18 cellular contexts compared by ENCODE assay signal in genomic region chrX:69948398-69948797, GRCh38.
A peak's percentile ranks its signal among the peaks of the same experiment; 100 is the strongest.
DNase-seq lines count a peak whose midpoint lies in the region; FAIRE-seq and TF ChIP-seq lines count a peak whose summit lies in the region.
"Had no signal": no experiment of that assay in that cellular context is flagged by ENCODE, and none has a peak within 500 bp of the region (broad histone marks: within the 10 kb centered on the region; RNA-seq: fewer than 3 reads in every experiment).

No MANE protein-coding gene starts in this region.

- TF ChIP-seq CTCF in 22Rv1 (IDR thresholded peaks at IDR 0.05) (no peak), LNCaP clone FGC (IDR thresholded peaks at IDR 0.05; ENCODE audit: control insufficient read depth, extremely low read depth, insufficient read depth) (no peak), astrocyte (IDR thresholded peaks at IDR 0.05; ENCODE audit: insufficient read depth, low read depth, low read length) (no peak)

- H3K4me3 Mint-ChIP-seq in astrocyte (ENCODE audit: unreplicated experiment): no peak overlapping the region
- H3K4me3 Mint-ChIP-seq: B cell; CD8-positive, alpha-beta T cell; HFFc6; IgD-negative memory B cell had no signal

- no peaks in the 10 kb centered on the region for H3K4me1 Mint-ChIP-seq in astrocyte (ENCODE audit: low read depth, unreplicated experiment)
- H3K4me1 Mint-ChIP-seq: B cell had no signal

- H3K27me3 Mint-ChIP-seq in astrocyte (ENCODE audit: low read depth, unreplicated experiment): no peaks in the 10 kb centered on the region
- H3K27me3 Mint-ChIP-seq: B cell had no signal

- H3K4me1 ChIP-seq in astrocyte (ENCODE audit: insufficient read depth, low read length): no peaks in the 10 kb centered on the region
- H3K4me1 ChIP-seq: BLaER1 treated with 17β-estradiol and CSF1 and Interleukin-3, amounts not matched to agents 10 nM and 100 nM had no signal

- peak; percentile 67 for DNase-seq in DMS53 treated with DMSO at 0.1 percent for 48 hours (lab: John Stamatoyannopoulos, UW; ENCODE audit: unreplicated experiment)
- no peak for DNase-seq in DMS53 (lab: John Stamatoyannopoulos, UW)
- peak; percentile 96 for DNase-seq in LNCaP clone FGC (ENCODE audit: low read depth)
- DNase-seq in astrocyte (ENCODE audit: low read depth): no peak
- no peak for DNase-seq in GF-D8 (lab: John Stamatoyannopoulos, UW)
- DNase-seq in stimulated activated CD4-positive, alpha-beta T cell treated with anti-CD3 and anti-CD28 coated beads, Interleukin-1b, Interleukin-23, amount 100 ng/mL, for 48 hours: no peak
- DNase-seq: Calu3; CD8-positive, alpha-beta T cell; DMS79 treated with DMSO at 0.1 percent for 48 hours; GOT3; H7; HFFc6 had no signal

- no peak overlapping the region for H2AFZ ChIP-seq in astrocyte (ENCODE audit: low read depth, low read length)

- no peak overlapping the region for H3K4me2 ChIP-seq in astrocyte (ENCODE audit: low read length)
- H3K4me2 ChIP-seq: BLaER1 treated with 17β-estradiol and CSF1 and Interleukin-3, amounts not matched to agents 10 nM and 100 nM had no signal

- H4K20me1 ChIP-seq in astrocyte (ENCODE audit: insufficient read depth, low read length): no peaks in the 10 kb centered on the region
- H4K20me1 ChIP-seq: BLaER1 treated with 17β-estradiol and CSF1 and Interleukin-3, amounts not matched to agents 10 nM and 100 nM had no signal

- no peaks in the 10 kb centered on the region for H3K36me3 Mint-ChIP-seq in astrocyte (ENCODE audit: low read depth, unreplicated experiment)
- H3K36me3 Mint-ChIP-seq: CD8-positive, alpha-beta T cell; IgD-negative memory B cell had no signal

- H3K4me3 ChIP-seq in LNCaP clone FGC (ENCODE audit: low read depth, low read length): no peak overlapping the region
- H3K4me3 ChIP-seq in astrocyte (ENCODE audit: insufficient read depth, low read depth, low read length): no peak overlapping the region
- H3K4me3 ChIP-seq: BLaER1 treated with 17β-estradiol and CSF1 and Interleukin-3, amounts not matched to agents 10 nM and 100 nM; GM12878 had no signal

- H3K27ac Mint-ChIP-seq in astrocyte (ENCODE audit: unreplicated experiment): no peak overlapping the region
- H3K27ac Mint-ChIP-seq: B cell; CD8-positive, alpha-beta T cell; HFFc6; IgD-negative memory B cell had no signal

- H3K36me3 ChIP-seq in astrocyte (ENCODE audit: insufficient read depth, low read length): no peaks in the 10 kb centered on the region
- H3K36me3 ChIP-seq: BLaER1 treated with 17β-estradiol and CSF1 and Interleukin-3, amounts not matched to agents 10 nM and 100 nM had no signal

- no peaks in the 10 kb centered on the region for H3K27me3 ChIP-seq in astrocyte (ENCODE audit: insufficient read depth, low read length)

- H3K9me3 Mint-ChIP-seq in astrocyte (ENCODE audit: unreplicated experiment): peaks cover 4% of the 10 kb centered on the region
- H3K9me3 Mint-ChIP-seq: CD8-positive, alpha-beta T cell had no signal

- peak; percentile 82 for FAIRE-seq in astrocyte (lab: Jason Lieb, UNC)
- FAIRE-seq: GM12878, HepG2 had no signal

- H3K9me3 ChIP-seq in astrocyte (ENCODE audit: insufficient read depth, low read depth, low read length): no peaks in the 10 kb centered on the region

- no peaks in the 10 kb centered on the region for H3K79me2 ChIP-seq in astrocyte (ENCODE audit: insufficient read depth, low read length)

- no peak overlapping the region for H3K9ac ChIP-seq in astrocyte (ENCODE audit: low read length)
- H3K9ac ChIP-seq: BLaER1 treated with 17β-estradiol and CSF1 and Interleukin-3, amounts not matched to agents 10 nM and 100 nM had no signal

- H3K27ac ChIP-seq in 22Rv1 (peak overlapping the region; percentile 59), astrocyte (ENCODE audit: low read depth, low read length) (no peak overlapping the region)
- H3K27ac ChIP-seq: BLaER1 treated with 17β-estradiol and CSF1 and Interleukin-3, amounts not matched to agents 10 nM and 100 nM had no signal

Comparison
In these comparisons a context has a peak if more than half of its experiments do, and no peak if none do; other contexts are left out.
1. DNase-seq: peak in DMS53 treated with DMSO at 0.1 percent for 48 hours (single experiment) and LNCaP clone FGC (single experiment); none in DMS53 (single experiment), astrocyte (single experiment), GF-D8 (single experiment) and stimulated activated CD4-positive, alpha-beta T cell treated with anti-CD3 and anti-CD28 coated beads, Interleukin-1b, Interleukin-23, amount 100 ng/mL, for 48 hours (single experiment).